35 cellular contexts compared by ENCODE assay signal in the genomic region with DNA sequence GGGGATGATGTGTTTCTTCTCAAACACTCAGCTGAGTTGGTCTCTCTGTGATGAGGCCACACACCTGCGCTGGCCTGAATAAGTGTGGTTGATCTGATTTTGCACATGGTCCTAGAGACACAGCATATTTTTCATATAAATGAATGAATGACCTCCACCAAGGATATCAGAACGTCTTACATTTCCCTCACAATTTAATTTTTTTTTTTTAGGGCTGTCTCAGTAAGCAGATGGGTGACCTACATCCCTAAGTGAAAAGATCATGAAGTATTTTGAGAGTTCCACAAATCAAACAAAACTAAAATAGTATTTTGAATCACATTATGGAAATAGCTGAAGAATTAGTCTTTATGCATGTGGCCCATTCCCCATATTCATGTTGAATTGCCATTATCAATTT.
"Had no signal": no experiment of that assay in that cellular context is flagged by ENCODE, and none has a peak within 500 bp of the region (broad histone marks: within the 10 kb centered on the region; RNA-seq: fewer than 3 reads in every experiment).

No MANE protein-coding gene starts in this region.

- H3K4me3 ChIP-seq: MG63 had no signal

- DNase-seq: Karpas-422, Kasumi-1, MG63, MM.1S, MV-4-11, NCI-H1048, NCI-H1092, NCI-H1092 treated with DMSO at 0.1 percent for 48 hours, NCI-H1105, NCI-H1105 treated with DMSO at 0.1 percent for 48 hours, NCI-H1417, NCI-H1417 treated with DMSO at 0.1 percent for 48 hours, NCI-H1436, NCI-H1436 treated with DMSO at 0.1 percent for 48 hours, NCI-H146, NCI-H1694, NCI-H1694 treated with DMSO at 0.1 percent for 48 hours, NCI-H187, NCI-H187 treated with DMSO at 0.1 percent for 48 hours, NCI-H1930, NCI-H2029, NCI-H2029 treated with DMSO at 0.1 percent for 48 hours, NCI-H2081, NCI-H2081 treated with DMSO at 0.1 percent for 48 hours, NCI-H2107, NCI-H2171, NCI-H2171 treated with DMSO at 0.1 percent for 48 hours, NCI-H2227 treated with DMSO at 0.1 percent for 48 hours, NCI-H226, NCI-H345, NCI-H446, NCI-H446 treated with DMSO at 0.1 percent for 48 hours, NCI-H510A, NCI-H510A treated with DMSO at 0.1 percent for 48 hours, NCI-H524 had no signal

- H3K9me3 ChIP-seq: MG63 had no signal

- H3K36me3 ChIP-seq: MG63 had no signal
